ENCODE assay signal across 22 cellular contexts in genomic region chr5:176458904-176459561, GRCh38.
"Had no signal": no experiment of that assay in that cellular context is flagged by ENCODE, and none has a peak within 500 bp of the region (broad histone marks: within the 10 kb centered on the region; RNA-seq: fewer than 3 reads in every experiment).

No MANE protein-coding gene starts in this region.

- H3K4me3 Mint-ChIP-seq: activated CD4-positive, alpha-beta T cell treated with anti-CD3 and anti-CD28 coated beads, Interleukin-2, amount 10 ng/mL, durations not matched to agents 7 days and 5 days; activated CD8-positive, alpha-beta T cell treated with anti-CD3 and anti-CD28 coated beads, Interleukin-2, amount 10 ng/mL, durations not matched to agents 7 days and 5 days; activated naive CD4-positive, alpha-beta T cell treated with anti-CD3 and anti-CD28 coated beads, Interleukin-2, amount 50 U/mL, for 24 hours; activated T-cell treated with anti-CD3 and anti-CD28 coated beads, Interleukin-2, amount 50 U/mL, for 24 hours had no signal

- H3K27ac ChIP-seq: ascending aorta, breast epithelium, esophagus squamous epithelium, suprapubic skin, transverse colon had no signal

- H3K27ac Mint-ChIP-seq: activated CD4-positive, alpha-beta T cell treated with anti-CD3 and anti-CD28 coated beads, Interleukin-2, amount 10 ng/mL, durations not matched to agents 7 days and 5 days; activated CD8-positive, alpha-beta T cell treated with anti-CD3 and anti-CD28 coated beads, Interleukin-2, amount 10 ng/mL, durations not matched to agents 7 days and 5 days; activated naive CD4-positive, alpha-beta T cell treated with anti-CD3 and anti-CD28 coated beads, Interleukin-2, amount 50 U/mL, for 24 hours had no signal

- H3K4me1 ChIP-seq: breast epithelium, transverse colon had no signal

- ATAC-seq: activated CD4-positive, CD25-positive, alpha-beta regulatory T cell treated with anti-CD3 and anti-CD28 coated beads, Interleukin-2, amount 50 U/mL, for 24 hours; activated CD8-positive, alpha-beta T cell treated with anti-CD3 and anti-CD28 coated beads, Interleukin-2, amount 10 ng/mL, durations not matched to agents 7 days and 5 days; naive thymus-derived CD4-positive, alpha-beta T cell; stimulated activated naive CD8-positive, alpha-beta T cell treated with anti-CD3 and anti-CD28 coated beads, Interleukin-15, Interleukin-2, amounts not matched to agents 100 U/mL and 50 U/mL, for 24 hours had no signal

- H3K4me3 ChIP-seq: ascending aorta, breast epithelium, esophagus squamous epithelium, suprapubic skin, transverse colon had no signal

- H3K27me3 ChIP-seq: ascending aorta, breast epithelium, esophagus squamous epithelium, suprapubic skin, transverse colon had no signal

- DNase-seq: activated CD4-positive, alpha-beta T cell treated with anti-CD3 and anti-CD28 coated beads, Interleukin-2, amount 10 ng/mL, durations not matched to agents 7 days and 5 days; activated CD8-positive, alpha-beta T cell treated with anti-CD3 and anti-CD28 coated beads, Interleukin-2, amount 10 ng/mL, durations not matched to agents 7 days and 5 days; activated effector memory CD4-positive, alpha-beta T cell treated with anti-CD3 and anti-CD28 coated beads, Interleukin-2, amount 50 U/mL, for 16 hours; activated T-cell treated with anti-CD3 and anti-CD28 coated beads, Interleukin-2, amount 50 U/mL, for 24 hours; cerebellar nuclear complex; effector CD4-positive, alpha-beta T cell; esophagus squamous epithelium; mesendoderm; naive thymus-derived CD4-positive, alpha-beta T cell; retina; stimulated activated CD4-positive, alpha-beta T cell treated with anti-CD3 and anti-CD28 coated beads, Interleukin-12 subunit alpha, Interleukin-12 subunit beta, amount 100 ng/mL, for 4 hours; stimulated activated CD4-positive, alpha-beta T cell treated with anti-CD3 and anti-CD28 coated beads, Interleukin-1b, Interleukin-23, amount 100 ng/mL, for 48 hours; stimulated activated CD8-positive, alpha-beta memory T cell treated with anti-CD3 and anti-CD28 coated beads, Interleukin-4, amount 100 ng/mL, for 48 hours; stimulated activated naive CD8-positive, alpha-beta T cell treated with anti-CD3 and anti-CD28 coated beads, Interleukin-15, Interleukin-2, amounts not matched to agents 100 U/mL and 50 U/mL, for 24 hours; T-helper 1 cell; transverse colon had no signal

- H3K9me3 ChIP-seq: ascending aorta, breast epithelium, esophagus squamous epithelium, suprapubic skin, transverse colon had no signal

- FAIRE-seq: endothelial cell of umbilical vein had no signal

- H3K27me3 Mint-ChIP-seq: activated CD4-positive, alpha-beta T cell treated with anti-CD3 and anti-CD28 coated beads, Interleukin-2, amount 10 ng/mL, durations not matched to agents 7 days and 5 days; activated naive CD4-positive, alpha-beta T cell treated with anti-CD3 and anti-CD28 coated beads, Interleukin-2, amount 50 U/mL, for 24 hours; activated T-cell treated with anti-CD3 and anti-CD28 coated beads, Interleukin-2, amount 50 U/mL, for 24 hours; naive thymus-derived CD4-positive, alpha-beta T cell had no signal

- H3K36me3 ChIP-seq: breast epithelium, transverse colon had no signal

- H3K9me3 Mint-ChIP-seq: activated CD4-positive, alpha-beta T cell treated with anti-CD3 and anti-CD28 coated beads, Interleukin-2, amount 10 ng/mL, durations not matched to agents 7 days and 5 days; activated naive CD4-positive, alpha-beta T cell treated with anti-CD3 and anti-CD28 coated beads, Interleukin-2, amount 50 U/mL, for 24 hours; activated T-cell treated with anti-CD3 and anti-CD28 coated beads, Interleukin-2, amount 50 U/mL, for 24 hours; naive thymus-derived CD4-positive, alpha-beta T cell had no signal
